ENCODE assay signal across 21 cellular contexts in the genomic region with DNA sequence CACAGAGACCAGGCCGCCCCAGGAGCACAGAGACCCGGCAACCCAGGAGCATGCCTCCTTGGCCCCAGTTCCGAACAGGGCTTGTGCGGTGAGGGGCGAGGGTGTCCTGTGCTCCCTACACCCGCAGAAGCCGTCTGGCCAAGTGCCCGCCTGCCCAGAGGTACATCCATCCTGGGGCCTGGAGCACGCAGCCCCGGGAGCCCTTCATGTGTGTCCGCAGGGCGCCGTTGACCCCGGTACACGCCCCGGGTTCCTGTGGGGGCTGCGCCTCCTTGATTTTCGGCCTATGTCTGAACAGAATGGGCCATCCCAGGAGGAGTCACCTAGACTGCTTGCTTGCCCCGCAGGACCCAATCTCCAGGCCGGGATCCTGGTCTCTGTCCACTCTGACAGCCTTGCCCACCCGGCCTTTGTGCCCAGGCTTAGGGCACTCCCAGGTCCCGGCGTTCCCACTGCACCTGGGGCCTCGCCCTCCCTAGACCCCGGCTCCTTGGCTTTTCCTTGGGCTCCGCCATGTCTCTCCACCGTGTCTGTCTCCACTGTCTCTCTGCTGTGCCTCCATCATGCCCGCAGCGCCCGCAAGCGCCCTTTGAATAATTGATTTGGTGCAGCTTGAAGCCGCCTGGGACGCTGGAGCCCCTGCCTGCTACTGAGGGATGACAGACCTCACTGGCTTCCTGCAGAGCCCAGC.
DNase-seq lines count a peak whose midpoint lies in the region; ATAC-seq and TF ChIP-seq lines count a peak whose summit lies in the region.
"Had no signal": no experiment of that assay in that cellular context is flagged by ENCODE, and none has a peak within 500 bp of the region (broad histone marks: within the 10 kb centered on the region; RNA-seq: fewer than 3 reads in every experiment).

No MANE protein-coding gene starts in this region.

- no CpG with 5 or more reads among the region's 33 CpGs for WGBS in mesendoderm (ENCODE audit: extremely low coverage, insufficient coverage, low lambda C conversion rate)

- no peaks in the 10 kb centered on the region for H3K79me2 ChIP-seq in mesendoderm (ENCODE audit: control insufficient read depth, insufficient read depth, low read length)

- no peak overlapping the region for H3K23ac ChIP-seq in mesendoderm (ENCODE audit: low read length)

- no peaks in the 10 kb centered on the region for H3K36me3 Mint-ChIP-seq in activated B cell treated with CpG ODN at 0.5 μM for 24 hours (ENCODE audit: low read depth)
- H3K36me3 Mint-ChIP-seq: activated naive CD4-positive, alpha-beta T cell treated with anti-CD3 and anti-CD28 coated beads, Interleukin-2, amount 50 U/mL, for 72 hours; T-cell had no signal

- H3K27me3 ChIP-seq in mesendoderm (ENCODE audit: insufficient read depth, low read length, poor library complexity): no peaks in the 10 kb centered on the region

- POLR2A ChIA-PET in activated B cell treated with CpG ODN at 0.5 μM for 24 hours (lab: Charles Lee): no interaction called here

- no peak overlapping the region for H2BK120ac ChIP-seq in mesendoderm (ENCODE audit: low read depth, low read length)

- no peak overlapping the region for H3K4me2 ChIP-seq in mesendoderm (ENCODE audit: low read length)

- no peak overlapping the region for H2AK5ac ChIP-seq in mesendoderm (ENCODE audit: low read length)

- CTCF ChIA-PET in activated B cell treated with CpG ODN at 0.5 μM for 24 hours (lab: Charles Lee): no interaction called here

- no peak for TF ChIP-seq CTCF in activated B cell treated with CpG ODN at 0.5 μM for 24 hours (IDR thresholded peaks at IDR 0.05)

- no peaks in the 10 kb centered on the region for H3K79me1 ChIP-seq in mesendoderm (ENCODE audit: low read length)

- H3K4me3 ChIP-seq in mesendoderm (ENCODE audit: low read length): no peak overlapping the region
- H3K4me3 ChIP-seq: esophagus squamous epithelium had no signal

- H3K4me3 Mint-ChIP-seq in activated B cell treated with CpG ODN at 0.5 μM for 24 hours: no peak overlapping the region
- H3K4me3 Mint-ChIP-seq: activated CD4-positive, alpha-beta T cell treated with anti-CD3 and anti-CD28 coated beads, Interleukin-2, amount 10 ng/mL, durations not matched to agents 7 days and 5 days; T-cell had no signal

- no peak overlapping the region for H3K18ac ChIP-seq in mesendoderm (ENCODE audit: low read length)

- no peak overlapping the region for H3K9ac ChIP-seq in mesendoderm (ENCODE audit: low read length)

- H4K5ac ChIP-seq in mesendoderm (ENCODE audit: low read length): no peak overlapping the region

- H3K27ac Mint-ChIP-seq in activated B cell treated with CpG ODN at 0.5 μM for 24 hours: no peak overlapping the region
- H3K27ac Mint-ChIP-seq: activated CD4-positive, alpha-beta T cell treated with anti-CD3 and anti-CD28 coated beads, Interleukin-2, amount 10 ng/mL, durations not matched to agents 7 days and 5 days; activated naive CD4-positive, alpha-beta T cell treated with anti-CD3 and anti-CD28 coated beads, Interleukin-2, amount 50 U/mL, for 72 hours; T-cell had no signal

- H3K4me1 Mint-ChIP-seq in activated B cell treated with CpG ODN at 0.5 μM for 24 hours: no peaks in the 10 kb centered on the region
- H3K4me1 Mint-ChIP-seq: activated CD4-positive, alpha-beta T cell treated with anti-CD3 and anti-CD28 coated beads, Interleukin-2, amount 10 ng/mL, durations not matched to agents 7 days and 5 days; T-cell had no signal

- H3K27ac ChIP-seq in mesendoderm (ENCODE audit: low read depth, low read length): no peak overlapping the region
- H3K27ac ChIP-seq: esophagus squamous epithelium had no signal

- no peak overlapping the region for H4K8ac ChIP-seq in mesendoderm (ENCODE audit: low read depth, low read length)

- H2BK15ac ChIP-seq in mesendoderm (replicated peaks; ENCODE audit: low read depth): no peak overlapping the region

- no peaks in the 10 kb centered on the region for H3K36me3 ChIP-seq in mesendoderm (ENCODE audit: control insufficient read depth, insufficient read depth, low read length)
- H3K36me3 ChIP-seq: esophagus squamous epithelium had no signal

- H2BK5ac ChIP-seq in mesendoderm (ENCODE audit: low read length): no peak overlapping the region

- no peak overlapping the region for H3K56ac ChIP-seq in mesendoderm (ENCODE audit: low read length)

- peaks cover 2% of the 10 kb centered on the region for H3K27me3 Mint-ChIP-seq in activated B cell treated with CpG ODN at 0.5 μM for 24 hours
- H3K27me3 Mint-ChIP-seq: activated CD4-positive, alpha-beta T cell treated with anti-CD3 and anti-CD28 coated beads, Interleukin-2, amount 10 ng/mL, durations not matched to agents 7 days and 5 days had no signal

- no peak overlapping the region for H3K4ac ChIP-seq in mesendoderm (ENCODE audit: low read depth, low read length)

- no peak for ATAC-seq in activated B cell treated with CpG ODN at 0.5 μM for 24 hours (ENCODE audit: low read depth)
- no peak for ATAC-seq in left lobe of liver
- ATAC-seq: activated naive CD4-positive, alpha-beta T cell treated with anti-CD3 and anti-CD28 coated beads, Interleukin-2, amount 50 U/mL, for 72 hours had no signal

- no peaks in the 10 kb centered on the region for H3K4me1 ChIP-seq in mesendoderm (ENCODE audit: control insufficient read depth, low read depth, low read length)

- H3K9me3 Mint-ChIP-seq in activated B cell treated with CpG ODN at 0.5 μM for 24 hours: no peaks in the 10 kb centered on the region
- H3K9me3 Mint-ChIP-seq: activated CD4-positive, alpha-beta T cell treated with anti-CD3 and anti-CD28 coated beads, Interleukin-2, amount 10 ng/mL, durations not matched to agents 7 days and 5 days; activated naive CD4-positive, alpha-beta T cell treated with anti-CD3 and anti-CD28 coated beads, Interleukin-2, amount 50 U/mL, for 72 hours; T-cell had no signal

- intact Hi-C loops in activated B cell treated with CpG ODN at 0.5 μM for 24 hours (cut with micrococcal nuclease): no loop called here

- peak; percentile 33 for DNase-seq in activated CD8-positive, alpha-beta memory T cell treated with anti-CD3 and anti-CD28 coated beads, Interleukin-2, amount 50 U/mL, for 48 hours
- DNase-seq in activated CD8-positive, alpha-beta memory T cell treated with anti-CD3 and anti-CD28 coated beads, Interleukin-2, amount 50 U/mL, for 4 hours: no peak
- DNase-seq in activated B cell treated with CpG ODN at 0.5 μM for 24 hours: peak; percentile 11
- DNase-seq in left lobe of liver (ENCODE audit: low spot score): peak; percentile 41
- peak; percentile 18 for DNase-seq in stimulated activated CD8-positive, alpha-beta memory T cell treated with anti-CD3 and anti-CD28 coated beads, Interleukin-4, amount 100 ng/mL, for 48 hours
- DNase-seq in SIG-M5 (lab: John Stamatoyannopoulos, UW): no peak
- DNase-seq in DMS79 treated with DMSO at 0.1 percent for 48 hours (lab: John Stamatoyannopoulos, UW): no peak
- no peak for DNase-seq in mesendoderm
- DNase-seq: activated CD4-positive, alpha-beta T cell treated with anti-CD3 and anti-CD28 coated beads, Interleukin-2, amount 10 ng/mL, durations not matched to agents 7 days and 5 days; cerebellar nuclear complex; effector memory CD4-positive, alpha-beta T cell; esophagus squamous epithelium; kidney glomerular epithelial cell; midbrain; NCI-H1105 treated with DMSO at 0.1 percent for 48 hours; NCI-H526 treated with DMSO at 0.1 percent for 48 hours; SHP77; stimulated activated CD4-positive, alpha-beta T cell treated with anti-CD3 and anti-CD28 coated beads, Interleukin-12 subunit alpha, Interleukin-12 subunit beta, amount 100 ng/mL, for 4 hours; substantia nigra had no signal

Comparison
In these comparisons a context has a peak if more than half of its experiments do, and no peak if none do; other contexts are left out.
1. DNase-seq: peak in activated CD8-positive, alpha-beta memory T cell treated with anti-CD3 and anti-CD28 coated beads, Interleukin-2, amount 50 U/mL, for 48 hours (single experiment), activated B cell treated with CpG ODN at 0.5 μM for 24 hours (single experiment), left lobe of liver (single experiment) and stimulated activated CD8-positive, alpha-beta memory T cell treated with anti-CD3 and anti-CD28 coated beads, Interleukin-4, amount 100 ng/mL, for 48 hours (single experiment); none in activated CD8-positive, alpha-beta memory T cell treated with anti-CD3 and anti-CD28 coated beads, Interleukin-2, amount 50 U/mL, for 4 hours (single experiment), SIG-M5 (single experiment), DMS79 treated with DMSO at 0.1 percent for 48 hours (single experiment) and mesendoderm (single experiment).